ENCODE assay signal across 8 cellular contexts in the genomic region with DNA sequence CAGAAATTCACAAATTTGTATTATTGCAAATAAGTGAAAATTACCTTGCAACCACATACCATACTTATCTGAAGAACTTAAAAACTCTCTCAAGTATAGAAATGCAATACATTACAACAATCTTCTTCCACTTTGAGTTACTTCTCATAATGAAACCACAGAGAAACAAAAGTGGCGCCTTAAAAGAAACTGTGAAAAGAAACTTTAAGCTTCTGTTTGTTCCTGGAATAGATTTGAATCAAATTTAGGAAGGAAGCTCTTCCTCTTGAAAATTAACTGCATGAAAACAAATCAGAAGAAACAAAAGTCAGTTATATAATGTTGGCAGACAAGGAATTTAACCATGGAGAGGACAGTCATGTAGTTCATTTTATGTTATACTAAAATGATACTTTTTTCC. TPM values are rescaled to one million over a fixed set of nuclear protein-coding genes. Genes with fewer than 3 reads are reported as not detected.
DNase-seq lines count a peak whose midpoint lies in the region; ATAC-seq, FAIRE-seq and TF ChIP-seq lines count a peak whose summit lies in the region.

No MANE protein-coding gene starts in this region.

- no peak for DNase-seq in heart left ventricle
- DNase-seq in right cardiac atrium = no peak
- DNase-seq in suprapubic skin (ENCODE audit: low spot score in 2 of 2) = no peak
- DNase-seq in urothelium cell line (ENCODE audit: low spot score) = no peak
- DNase-seq in DMS153 treated with DMSO at 0.1 percent for 48 hours (lab: John Stamatoyannopoulos, UW; ENCODE audit: unreplicated experiment) = no peak

- TF ChIP-seq POLR2A in heart left ventricle (IDR thresholded peaks at IDR 0.05) (no peak), suprapubic skin (IDR thresholded peaks at IDR 0.05) (no peak)

- peaks cover 0 to 59% (median 20%) of the 10 kb centered on the region in 12 donors for H3K4me1 ChIP-seq in heart left ventricle
- H3K4me1 ChIP-seq in right cardiac atrium (ENCODE audit: control insufficient read depth, insufficient read depth, low read length) = peaks cover 1% of the 10 kb centered on the region
- peaks cover 41% of the 10 kb centered on the region for H3K4me1 ChIP-seq in suprapubic skin

- H3K27me3 ChIP-seq in heart left ventricle (no peaks in the 10 kb centered on the region), right cardiac atrium (ENCODE audit: control insufficient read depth, insufficient read depth) (no peaks in the 10 kb centered on the region), suprapubic skin (no peaks in the 10 kb centered on the region)

- 55 to 58% (median 58%) methylated on average over 1 of the region's 1 CpG for WGBS in heart left ventricle, 4 donors
- 55% methylated on average over 1 of the region's 1 CpG for WGBS in right cardiac atrium
- WGBS in suprapubic skin = 40% methylated on average over 1 of the region's 1 CpG

- intact Hi-C loops in heart left ventricle (cut with DNase I) = no loop called here
- intact Hi-C loops in right cardiac atrium (cut with DNase I) = no loop called here

- no peak for FAIRE-seq in urothelium cell line (lab: Jason Lieb, UNC)

- TF ChIP-seq CTCF in heart left ventricle (IDR thresholded peaks at IDR 0.05) (no peak), VCaP (conservative IDR thresholded peaks at IDR 0.05) (no peak), suprapubic skin (IDR thresholded peaks at IDR 0.05) (no peak)

- TF ChIP-seq EP300 in suprapubic skin (IDR thresholded peaks at IDR 0.05) = no peak

- H3K4me3 ChIP-seq in heart left ventricle = peak overlapping the region in 1 of 12 donors; percentile 18
- H3K4me3 ChIP-seq in right cardiac atrium (ENCODE audit: low read length) = no peak overlapping the region
- no peak overlapping the region for H3K4me3 ChIP-seq in suprapubic skin

- H3K36me3 ChIP-seq in heart left ventricle (no peaks in the 10 kb centered on the region), suprapubic skin (no peaks in the 10 kb centered on the region)

- ATAC-seq in heart left ventricle (peak in 2 of 4 donors; percentile 37 to 45), right cardiac atrium (no peak), HG03039 (IDR thresholded peaks at IDR 0.05; ENCODE audit: unreplicated experiment) (peak; percentile 67), SK-N-SH treated with all-trans-retinoic acid at 6 μM for 48 hours (no peak)

- H3K27ac ChIP-seq in heart left ventricle (peak overlapping the region; percentile 11 to 92 (median 77)), right cardiac atrium (ENCODE audit: low read length) (no peak overlapping the region), VCaP (peak overlapping the region; percentile 5; the same call in 1 of the 2 replicates), suprapubic skin (peak overlapping the region; percentile 50)

- H3K9me3 ChIP-seq in heart left ventricle (no peaks in the 10 kb centered on the region), right cardiac atrium (ENCODE audit: control insufficient read depth, low read length) (no peaks in the 10 kb centered on the region), suprapubic skin (no peaks in the 10 kb centered on the region)

TF ChIP-seq in SK-N-SH treated with all-trans-retinoic acid at 6 μM for 48 hours, 23 proteins besides CTCF, POLR2A, EP300 and RAD21:
- TF ChIP-seq, protein P1, sequence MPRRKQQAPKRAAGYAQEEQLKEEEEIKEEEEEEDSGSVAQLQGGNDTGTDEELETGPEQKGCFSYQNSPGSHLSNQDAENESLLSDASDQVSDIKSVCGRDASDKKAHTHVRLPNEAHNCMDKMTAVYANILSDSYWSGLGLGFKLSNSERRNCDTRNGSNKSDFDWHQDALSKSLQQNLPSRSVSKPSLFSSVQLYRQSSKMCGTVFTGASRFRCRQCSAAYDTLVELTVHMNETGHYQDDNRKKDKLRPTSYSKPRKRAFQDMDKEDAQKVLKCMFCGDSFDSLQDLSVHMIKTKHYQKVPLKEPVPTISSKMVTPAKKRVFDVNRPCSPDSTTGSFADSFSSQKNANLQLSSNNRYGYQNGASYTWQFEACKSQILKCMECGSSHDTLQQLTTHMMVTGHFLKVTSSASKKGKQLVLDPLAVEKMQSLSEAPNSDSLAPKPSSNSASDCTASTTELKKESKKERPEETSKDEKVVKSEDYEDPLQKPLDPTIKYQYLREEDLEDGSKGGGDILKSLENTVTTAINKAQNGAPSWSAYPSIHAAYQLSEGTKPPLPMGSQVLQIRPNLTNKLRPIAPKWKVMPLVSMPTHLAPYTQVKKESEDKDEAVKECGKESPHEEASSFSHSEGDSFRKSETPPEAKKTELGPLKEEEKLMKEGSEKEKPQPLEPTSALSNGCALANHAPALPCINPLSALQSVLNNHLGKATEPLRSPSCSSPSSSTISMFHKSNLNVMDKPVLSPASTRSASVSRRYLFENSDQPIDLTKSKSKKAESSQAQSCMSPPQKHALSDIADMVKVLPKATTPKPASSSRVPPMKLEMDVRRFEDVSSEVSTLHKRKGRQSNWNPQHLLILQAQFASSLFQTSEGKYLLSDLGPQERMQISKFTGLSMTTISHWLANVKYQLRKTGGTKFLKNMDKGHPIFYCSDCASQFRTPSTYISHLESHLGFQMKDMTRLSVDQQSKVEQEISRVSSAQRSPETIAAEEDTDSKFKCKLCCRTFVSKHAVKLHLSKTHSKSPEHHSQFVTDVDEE (CRISPR knock-in tag; IDR thresholded peaks at IDR 0.05) = no peak
- TF ChIP-seq, protein P2, sequence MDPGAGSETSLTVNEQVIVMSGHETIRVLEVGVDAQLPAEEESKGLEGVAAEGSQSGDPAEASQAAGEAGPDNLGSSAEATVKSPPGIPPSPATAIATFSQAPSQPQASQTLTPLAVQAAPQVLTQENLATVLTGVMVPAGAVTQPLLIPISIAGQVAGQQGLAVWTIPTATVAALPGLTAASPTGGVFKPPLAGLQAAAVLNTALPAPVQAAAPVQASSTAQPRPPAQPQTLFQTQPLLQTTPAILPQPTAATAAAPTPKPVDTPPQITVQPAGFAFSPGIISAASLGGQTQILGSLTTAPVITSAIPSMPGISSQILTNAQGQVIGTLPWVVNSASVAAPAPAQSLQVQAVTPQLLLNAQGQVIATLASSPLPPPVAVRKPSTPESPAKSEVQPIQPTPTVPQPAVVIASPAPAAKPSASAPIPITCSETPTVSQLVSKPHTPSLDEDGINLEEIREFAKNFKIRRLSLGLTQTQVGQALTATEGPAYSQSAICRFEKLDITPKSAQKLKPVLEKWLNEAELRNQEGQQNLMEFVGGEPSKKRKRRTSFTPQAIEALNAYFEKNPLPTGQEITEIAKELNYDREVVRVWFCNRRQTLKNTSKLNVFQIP (CRISPR knock-in tag; IDR thresholded peaks at IDR 0.05; ENCODE audit: borderline replicate concordance, low read depth) = no peak
- TF ChIP-seq RARB (CRISPR knock-in tag; IDR thresholded peaks at IDR 0.05) = no peak
- TF ChIP-seq, protein P3, sequence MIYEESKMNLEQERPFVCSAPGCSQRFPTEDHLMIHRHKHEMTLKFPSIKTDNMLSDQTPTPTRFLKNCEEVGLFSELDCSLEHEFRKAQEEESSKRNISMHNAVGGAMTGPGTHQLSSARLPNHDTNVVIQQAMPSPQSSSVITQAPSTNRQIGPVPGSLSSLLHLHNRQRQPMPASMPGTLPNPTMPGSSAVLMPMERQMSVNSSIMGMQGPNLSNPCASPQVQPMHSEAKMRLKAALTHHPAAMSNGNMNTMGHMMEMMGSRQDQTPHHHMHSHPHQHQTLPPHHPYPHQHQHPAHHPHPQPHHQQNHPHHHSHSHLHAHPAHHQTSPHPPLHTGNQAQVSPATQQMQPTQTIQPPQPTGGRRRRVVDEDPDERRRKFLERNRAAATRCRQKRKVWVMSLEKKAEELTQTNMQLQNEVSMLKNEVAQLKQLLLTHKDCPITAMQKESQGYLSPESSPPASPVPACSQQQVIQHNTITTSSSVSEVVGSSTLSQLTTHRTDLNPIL (CRISPR knock-in tag; IDR thresholded peaks at IDR 0.05; ENCODE audit: low read depth) = no peak
- no peak for TF ChIP-seq GLIS3 (CRISPR knock-in tag; IDR thresholded peaks at IDR 0.05)
- no peak for TF ChIP-seq ARNTL (CRISPR knock-in tag; IDR thresholded peaks at IDR 0.05; ENCODE audit: borderline replicate concordance, low read depth)
- no peak for TF ChIP-seq SNAI2 (CRISPR knock-in tag; IDR thresholded peaks at IDR 0.05)
- TF ChIP-seq, protein P4, sequence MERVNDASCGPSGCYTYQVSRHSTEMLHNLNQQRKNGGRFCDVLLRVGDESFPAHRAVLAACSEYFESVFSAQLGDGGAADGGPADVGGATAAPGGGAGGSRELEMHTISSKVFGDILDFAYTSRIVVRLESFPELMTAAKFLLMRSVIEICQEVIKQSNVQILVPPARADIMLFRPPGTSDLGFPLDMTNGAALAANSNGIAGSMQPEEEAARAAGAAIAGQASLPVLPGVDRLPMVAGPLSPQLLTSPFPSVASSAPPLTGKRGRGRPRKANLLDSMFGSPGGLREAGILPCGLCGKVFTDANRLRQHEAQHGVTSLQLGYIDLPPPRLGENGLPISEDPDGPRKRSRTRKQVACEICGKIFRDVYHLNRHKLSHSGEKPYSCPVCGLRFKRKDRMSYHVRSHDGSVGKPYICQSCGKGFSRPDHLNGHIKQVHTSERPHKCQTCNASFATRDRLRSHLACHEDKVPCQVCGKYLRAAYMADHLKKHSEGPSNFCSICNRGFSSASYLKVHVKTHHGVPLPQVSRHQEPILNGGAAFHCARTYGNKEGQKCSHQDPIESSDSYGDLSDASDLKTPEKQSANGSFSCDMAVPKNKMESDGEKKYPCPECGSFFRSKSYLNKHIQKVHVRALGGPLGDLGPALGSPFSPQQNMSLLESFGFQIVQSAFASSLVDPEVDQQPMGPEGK (CRISPR knock-in tag; IDR thresholded peaks at IDR 0.05; ENCODE audit: borderline replicate concordance) = no peak
- TF ChIP-seq TCF4 (CRISPR knock-in tag; IDR thresholded peaks at IDR 0.05; ENCODE audit: borderline replicate concordance) = no peak
- TF ChIP-seq ZNF70 (CRISPR knock-in tag; IDR thresholded peaks at IDR 0.05) = no peak
- no peak for TF ChIP-seq BACH2 (CRISPR knock-in tag; IDR thresholded peaks at IDR 0.05; ENCODE audit: borderline replicate concordance)
- TF ChIP-seq ZNF565 (CRISPR knock-in tag; conservative IDR thresholded peaks at IDR 0.05; ENCODE audit: low read depth) = no peak
- no peak for TF ChIP-seq TOX (CRISPR knock-in tag; IDR thresholded peaks at IDR 0.05; ENCODE audit: borderline replicate concordance)

RNA-seq across cellular contexts. Expression of a gene that starts 57.5 kb away (rescaled TPM):
- total RNA-seq in heart left ventricle = 10 to 100 TPM in 8 of 9 donors, 1 to 10 TPM in 1; 7.0 to 80.4 (median 22.4) TPM
- polyA plus RNA-seq in heart left ventricle = 10 to 100 TPM; 15.2 to 18.3 TPM
- total RNA-seq in right cardiac atrium = 10 to 100 TPM in 3 of 4 donors, 1 to 10 TPM in 1; 9.6 to 23.0 (median 13.3) TPM
- polyA plus RNA-seq in right cardiac atrium = 21.2 TPM
- total RNA-seq in suprapubic skin = 10 to 100 TPM; 56.7 to 88.7 (median 66.3) TPM
